Comparison of ENCODE assay signal across 19 cellular contexts in the genomic region with DNA sequence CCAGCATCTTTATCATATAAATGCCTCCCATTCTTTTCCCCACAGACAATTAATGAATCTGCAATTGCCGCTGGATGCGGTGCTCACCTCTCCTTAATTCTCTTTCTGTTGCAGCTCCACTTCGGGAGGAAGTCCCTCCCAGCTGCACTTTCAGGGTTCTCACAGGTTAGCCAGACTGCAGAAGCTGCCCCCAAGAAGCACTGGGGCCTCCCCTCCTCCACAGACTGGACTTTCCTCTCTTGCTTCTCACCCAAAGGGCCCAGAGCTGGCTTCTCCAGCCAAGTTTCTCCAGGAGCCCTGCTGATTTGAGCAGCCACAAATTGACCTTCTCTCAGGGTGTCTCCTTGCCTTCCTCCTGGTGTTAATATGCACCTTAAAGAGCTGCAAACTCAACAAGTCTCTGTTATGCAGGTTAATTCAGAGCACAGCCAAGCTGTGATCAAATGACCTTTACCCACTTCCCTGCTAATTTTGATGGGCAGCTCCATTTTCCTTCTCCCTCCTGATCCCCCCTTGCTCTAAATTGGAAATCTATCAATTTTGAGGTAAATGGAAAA.
DNase-seq lines count a peak whose midpoint lies in the region; ATAC-seq and TF ChIP-seq lines count a peak whose summit lies in the region.
"Had no signal": no experiment of that assay in that cellular context is flagged by ENCODE, and none has a peak within 500 bp of the region (broad histone marks: within the 10 kb centered on the region; RNA-seq: fewer than 3 reads in every experiment).

No MANE protein-coding gene starts in this region.

- no peaks in the 10 kb centered on the region for H3K27me3 ChIP-seq in cardiac muscle cell
- H3K27me3 ChIP-seq in hepatocyte, result peaks cover 3% of the 10 kb centered on the region
- H3K27me3 ChIP-seq: Peyer's patch had no signal

- H3K4me3 ChIP-seq in cardiac muscle cell (no peak overlapping the region), hepatocyte (no peak overlapping the region)
- H3K4me3 ChIP-seq: K562, Peyer's patch had no signal

- no peaks in the 10 kb centered on the region for H3K27me3 Mint-ChIP-seq in nephron (ENCODE audit: low read depth)
- peaks cover 13% of the 10 kb centered on the region for H3K27me3 Mint-ChIP-seq in activated T-cell treated with anti-CD3 and anti-CD28 coated beads, Interleukin-2, amount 50 U/mL, for 4 hours (ENCODE audit: low read depth)

- ATAC-seq in left ventricle myocardium superior, result no peak
- ATAC-seq in activated T-cell treated with anti-CD3 and anti-CD28 coated beads, Interleukin-2, amount 50 U/mL, for 4 hours, result no peak
- ATAC-seq: K562 had no signal

- no peaks in the 10 kb centered on the region for H3K79me2 ChIP-seq in hepatocyte

- H3K4me2 ChIP-seq in hepatocyte, result no peak overlapping the region

- peak overlapping the region; percentile 39 to 82 (median 74) for H3K27ac Mint-ChIP-seq in nephron

- intact Hi-C loops in left ventricle myocardium superior (cut with micrococcal nuclease), result no loop called here

- no peaks in the 10 kb centered on the region for H3K36me3 Mint-ChIP-seq in nephron (ENCODE audit: low read depth)
- H3K36me3 Mint-ChIP-seq in activated T-cell treated with anti-CD3 and anti-CD28 coated beads, Interleukin-2, amount 50 U/mL, for 4 hours (ENCODE audit: insufficient read depth), result no peaks in the 10 kb centered on the region

- H3K9me2 ChIP-seq in hepatocyte (replicated peaks; ENCODE audit: insufficient read depth), result no peaks in the 10 kb centered on the region

- no peak for TF ChIP-seq CTCF in cardiac muscle cell (IDR thresholded peaks at IDR 0.05; ENCODE audit: low read depth, low read length)
- no peak for TF ChIP-seq CTCF in hepatocyte (IDR thresholded peaks at IDR 0.05; ENCODE audit: poor library complexity)
- no peak for TF ChIP-seq CTCF in nephron (IDR thresholded peaks at IDR 0.05; ENCODE audit: unreplicated experiment in 3 of 3)

- no peak for DNase-seq in cardiac muscle cell (ENCODE audit: low read depth in 1 of 2, low spot score in 1 of 2)
- no peak for DNase-seq in left ventricle myocardium superior
- DNase-seq in hepatocyte (ENCODE audit: low spot score), result no peak
- DNase-seq in kidney glomerular epithelial cell (lab: John Stamatoyannopoulos, UW), result no peak
- DNase-seq in activated T-cell treated with anti-CD3 and anti-CD28 coated beads, Interleukin-2, amount 50 U/mL, for 4 hours, result no peak
- DNase-seq in nucleus accumbens (lab: John Stamatoyannopoulos, UW), result no peak
- no peak for DNase-seq in occipital lobe (lab: John Stamatoyannopoulos, UW)
- DNase-seq: AML-193; DMS79; NCI-H1105; NCI-H1694; NCI-H2081 treated with DMSO at 0.1 percent for 48 hours; NCI-H748 treated with DMSO at 0.1 percent for 48 hours; NK-92 treated with Interleukin-12 subunit alpha and Interleukin-12 subunit beta, amount 100 ng/mL, for 24 hours; Peyer's patch had no signal

- WGBS in hepatocyte (ENCODE audit: low lambda C conversion rate, missing lambda C conversion rate), result 53% methylated on average over 3 of the region's 3 CpGs

- H3K36me3 ChIP-seq in cardiac muscle cell (no peaks in the 10 kb centered on the region), hepatocyte (replicated peaks; ENCODE audit: insufficient read depth, low read depth) (no peaks in the 10 kb centered on the region)
- H3K36me3 ChIP-seq: Peyer's patch had no signal

- H2AFZ ChIP-seq in hepatocyte, result no peak overlapping the region

- H3K4me1 ChIP-seq in cardiac muscle cell (ENCODE audit: low read depth), result peaks cover 25% of the 10 kb centered on the region
- H3K4me1 ChIP-seq in hepatocyte (ENCODE audit: insufficient read depth), result peaks cover 39% of the 10 kb centered on the region
- H3K4me1 ChIP-seq: Peyer's patch had no signal

- no peaks in the 10 kb centered on the region for H4K20me1 ChIP-seq in hepatocyte (ENCODE audit: insufficient read depth, poor library complexity, severe bottlenecking)

- peaks cover 41% of the 10 kb centered on the region for H3K4me1 Mint-ChIP-seq in nephron
- no peaks in the 10 kb centered on the region for H3K4me1 Mint-ChIP-seq in activated T-cell treated with anti-CD3 and anti-CD28 coated beads, Interleukin-2, amount 50 U/mL, for 4 hours (ENCODE audit: low read depth)

- H3K9me3 Mint-ChIP-seq in nephron, result peaks cover 5% of the 10 kb centered on the region
- H3K9me3 Mint-ChIP-seq in activated T-cell treated with anti-CD3 and anti-CD28 coated beads, Interleukin-2, amount 50 U/mL, for 4 hours, result no peaks in the 10 kb centered on the region

- peak overlapping the region; percentile 12 for H3K27ac ChIP-seq in cardiac muscle cell
- peak overlapping the region; percentile 81 for H3K27ac ChIP-seq in hepatocyte
- H3K27ac ChIP-seq: 22Rv1, C4-2B, Peyer's patch had no signal

- no peak overlapping the region for H3K4me3 Mint-ChIP-seq in nephron
- no peak overlapping the region for H3K4me3 Mint-ChIP-seq in activated T-cell treated with anti-CD3 and anti-CD28 coated beads, Interleukin-2, amount 50 U/mL, for 4 hours

- H3K9me3 ChIP-seq in cardiac muscle cell (ENCODE audit: low read depth) (no peaks in the 10 kb centered on the region), hepatocyte (ENCODE audit: low read depth) (no peaks in the 10 kb centered on the region)
- H3K9me3 ChIP-seq: Peyer's patch had no signal
